ENCODE assay signal across 14 cellular contexts in the genomic region with DNA sequence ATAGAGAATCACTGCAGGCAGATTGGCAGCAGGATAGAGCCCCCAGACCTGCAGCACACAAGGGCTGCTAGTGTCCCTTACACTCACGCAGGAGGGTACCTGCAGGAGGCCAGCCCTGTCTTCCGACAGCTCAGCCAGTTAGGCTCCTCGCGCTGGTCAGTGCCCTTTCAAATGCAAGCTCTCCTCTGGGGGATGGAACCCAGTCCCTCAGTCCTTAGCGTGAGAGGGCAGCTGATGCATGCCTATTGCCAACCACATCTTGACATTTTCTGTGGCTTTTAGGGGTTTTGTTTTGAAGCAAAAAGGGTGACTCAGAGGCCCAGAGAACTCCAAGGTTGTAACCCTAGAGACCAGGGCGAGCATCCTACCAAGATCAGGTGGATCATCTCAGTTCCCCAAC. TPM values are rescaled to one million over a fixed set of nuclear protein-coding genes. Genes with fewer than 3 reads are reported as not detected.
A peak's percentile ranks its signal among the peaks of the same experiment; 100 is the strongest.
DNase-seq lines count a peak whose midpoint lies in the region; ATAC-seq and TF ChIP-seq lines count a peak whose summit lies in the region.
"Had no signal": no experiment of that assay in that cellular context is flagged by ENCODE, and none has a peak within 500 bp of the region (broad histone marks: within the 10 kb centered on the region; RNA-seq: fewer than 3 reads in every experiment).

No MANE protein-coding gene starts in this region.

- H3K4me1 ChIP-seq in sigmoid colon, result peaks cover 0 to 14% (median 9%) of the 10 kb centered on the region in 4 donors

- TF ChIP-seq POLR2A in sigmoid colon (IDR thresholded peaks at IDR 0.05), result no peak

- no peak for TF ChIP-seq EP300 in sigmoid colon (IDR thresholded peaks at IDR 0.05)

- H3K27me3 ChIP-seq in sigmoid colon, result no peaks in the 10 kb centered on the region
- H3K27me3 ChIP-seq: vagina had no signal

- 81 to 87% methylated on average over 6 of the region's 6 CpGs for WGBS in sigmoid colon, 2 donors

- DNase-seq in DMS79 treated with DMSO at 0.1 percent for 48 hours (lab: John Stamatoyannopoulos, UW), result peak; percentile 83
- peak; percentile 57 to 63 for DNase-seq in activated T-cell treated with anti-CD3 and anti-CD28 coated beads, Interleukin-2, amount 50 U/mL, for 72 hours
- no peak for DNase-seq in sigmoid colon
- DNase-seq in islet precursor cell, result no peak
- DNase-seq: DMS 273 treated with DMSO at 0.1 percent for 48 hours, NCI-H1694 treated with DMSO at 0.1 percent for 48 hours, PC-9 had no signal

- peaks cover 8% of the 10 kb centered on the region for H3K4me1 Mint-ChIP-seq in activated T-cell treated with anti-CD3 and anti-CD28 coated beads, Interleukin-2, amount 50 U/mL, for 72 hours (ENCODE audit: low read depth)

- H3K36me3 ChIP-seq in sigmoid colon, result no peaks in the 10 kb centered on the region
- H3K36me3 ChIP-seq: neutrophil, vagina had no signal

- no peaks in the 10 kb centered on the region for H3K9me3 ChIP-seq in sigmoid colon
- H3K9me3 ChIP-seq: neutrophil, vagina had no signal

- no peak overlapping the region for H3K4me3 Mint-ChIP-seq in activated T-cell treated with anti-CD3 and anti-CD28 coated beads, Interleukin-2, amount 50 U/mL, for 72 hours

- no peak for TF ChIP-seq CTCF in sigmoid colon (IDR thresholded peaks at IDR 0.05)

- H3K27ac ChIP-seq in sigmoid colon, result no peak overlapping the region
- H3K27ac ChIP-seq: neutrophil, PC-9, vagina had no signal

- H3K27ac Mint-ChIP-seq in activated T-cell treated with anti-CD3 and anti-CD28 coated beads, Interleukin-2, amount 50 U/mL, for 72 hours, result no peak overlapping the region

- no peaks in the 10 kb centered on the region for H3K9me3 Mint-ChIP-seq in activated T-cell treated with anti-CD3 and anti-CD28 coated beads, Interleukin-2, amount 50 U/mL, for 72 hours

- intact Hi-C loops in sigmoid colon (cut with DNase I), result no loop called here

- H3K27me3 Mint-ChIP-seq in activated T-cell treated with anti-CD3 and anti-CD28 coated beads, Interleukin-2, amount 50 U/mL, for 72 hours (ENCODE audit: low read depth), result peaks cover 6% of the 10 kb centered on the region

- ATAC-seq in GM18517 (IDR thresholded peaks at IDR 0.05; ENCODE audit: unreplicated experiment) (peak; percentile 50), HG02938 (IDR thresholded peaks at IDR 0.05; ENCODE audit: unreplicated experiment) (peak; percentile 53), GM21447 (IDR thresholded peaks at IDR 0.05; ENCODE audit: unreplicated experiment) (no peak), HG03135 (IDR thresholded peaks at IDR 0.05; ENCODE audit: unreplicated experiment) (no peak)
- ATAC-seq in activated T-cell treated with anti-CD3 and anti-CD28 coated beads, Interleukin-2, amount 50 U/mL, for 72 hours (replicated peaks in 1 of 2), result peak; percentile 95 to 96

- no peaks in the 10 kb centered on the region for H3K36me3 Mint-ChIP-seq in activated T-cell treated with anti-CD3 and anti-CD28 coated beads, Interleukin-2, amount 50 U/mL, for 72 hours (ENCODE audit: insufficient read depth in 2 of 2)

- no peak overlapping the region for H3K4me3 ChIP-seq in sigmoid colon
- H3K4me3 ChIP-seq: PC-9, vagina had no signal

RNA-seq across cellular contexts. Expression of a gene that starts 40.0 kb away (rescaled TPM):
- total RNA-seq in activated T-cell treated with anti-CD3 and anti-CD28 coated beads, Interleukin-2, amount 50 U/mL, for 72 hours, result under 1 TPM; 0.12 to 0.16 TPM
- total RNA-seq in sigmoid colon, result 1 to 10 TPM; 1.1 to 8.9 (median 4.9) TPM
- 1 to 10 TPM in 2 of 3 donors, under 1 TPM in 1; 0.92 to 2.2 (median 1.8) TPM for polyA plus RNA-seq in sigmoid colon
- total RNA-seq: epithelial cell of proximal tubule, PC-9 had no signal

Comparison
In these comparisons a context has a peak if more than half of its experiments do, and no peak if none do; other contexts are left out.
1. DNase-seq: peak in DMS79 treated with DMSO at 0.1 percent for 48 hours (single experiment) and activated T-cell treated with anti-CD3 and anti-CD28 coated beads, Interleukin-2, amount 50 U/mL, for 72 hours (2 of 2); none in sigmoid colon (single experiment) and islet precursor cell (single experiment).
2. ATAC-seq: peak in GM18517 (single experiment), HG02938 (single experiment) and activated T-cell treated with anti-CD3 and anti-CD28 coated beads, Interleukin-2, amount 50 U/mL, for 72 hours (2 of 2); none in GM21447 (single experiment) and HG03135 (single experiment).